Comparison of ENCODE assay signal across 23 cellular contexts in the genomic region with DNA sequence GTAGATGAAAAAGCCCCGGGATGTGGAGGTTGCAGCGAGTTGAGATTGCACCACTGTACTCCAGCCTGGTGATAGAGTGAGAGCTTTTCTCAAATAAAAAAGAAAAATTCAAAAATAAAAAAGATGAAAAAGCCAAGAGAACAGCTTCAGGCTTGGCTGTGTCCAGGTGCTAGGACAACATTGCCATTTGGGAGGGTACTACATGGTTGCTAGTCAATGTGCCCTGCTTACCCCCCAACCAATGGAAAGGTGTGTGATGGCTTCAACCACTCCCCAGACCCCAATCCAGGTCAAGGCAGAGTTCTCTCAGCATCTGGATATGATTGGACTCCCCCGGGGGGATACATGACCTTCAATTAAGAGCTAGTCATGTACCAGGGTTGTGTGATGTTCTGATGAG. TPM values are rescaled to one million over a fixed set of nuclear protein-coding genes. Genes with fewer than 3 reads are reported as not detected.
"Had no signal": no experiment of that assay in that cellular context is flagged by ENCODE, and none has a peak within 500 bp of the region (broad histone marks: within the 10 kb centered on the region; RNA-seq: fewer than 3 reads in every experiment).

No MANE protein-coding gene starts in this region.

- H3K27me3 Mint-ChIP-seq: IgD-negative memory B cell had no signal

- H3K9me3 ChIP-seq: SJCRH30 had no signal

- H3K4me2 ChIP-seq: KMS-11 had no signal

- H3K4me1 ChIP-seq: SJCRH30 had no signal

- ATAC-seq: K562, Panc1, PC-3, Right ventricle myocardium inferior had no signal

- H3K27ac Mint-ChIP-seq: IgD-negative memory B cell had no signal

- H3K9me3 Mint-ChIP-seq: IgD-negative memory B cell had no signal

- DNase-seq: Kasumi-1, MM.1S, NCI-H1092 treated with DMSO at 0.1 percent for 48 hours, NCI-H1436, NCI-H187, NCI-H2029, NCI-H2081 treated with DMSO at 0.1 percent for 48 hours, NCI-H2171, NCI-H226, NCI-H446, NCI-H510A, NCI-H524 treated with DMSO at 0.1 percent for 48 hours, NCI-H69, NCI-H774, PC-3, SHP77 treated with DMSO at 0.1 percent for 48 hours, SJCRH30 had no signal

- H3K4me3 ChIP-seq: K562, SJCRH30 had no signal

- H3K27me3 ChIP-seq: SJCRH30 had no signal

- H3K27ac ChIP-seq: KMS-11, SJCRH30 had no signal

- H3K9ac ChIP-seq: KMS-11 had no signal

RNA-seq across cellular contexts. Expression of a gene that starts 14.9 kb away (rescaled TPM):
- total RNA-seq: M059J, PC-3 had no signal
